1 cellular context compared by ENCODE assay signal in the genomic region with DNA sequence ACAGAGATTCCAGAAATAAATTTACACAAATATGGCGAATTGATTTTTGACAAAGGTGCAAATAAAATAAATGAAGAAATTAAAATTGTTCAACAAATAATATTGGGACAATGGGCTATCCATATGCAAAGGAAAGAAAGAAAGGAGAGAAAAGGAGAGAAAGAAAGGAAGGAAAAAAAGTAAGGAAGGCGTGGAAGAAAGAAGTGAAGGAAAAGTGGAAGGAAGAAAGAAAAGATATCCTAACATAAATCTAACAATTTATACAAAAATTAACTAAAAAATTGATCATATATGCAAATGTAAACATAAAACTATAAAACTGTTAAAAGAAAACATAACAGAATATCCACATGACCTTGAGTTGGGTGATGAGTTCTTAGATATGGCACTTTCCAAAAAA.
A peak's percentile ranks its signal among the peaks of the same experiment; 100 is the strongest.
TF ChIP-seq lines count a peak whose summit lies in the region.

No MANE protein-coding gene starts in this region.

TF ChIP-seq in K562, 482 proteins besides CTCF, POLR2A, EP300 and RAD21 (continued from another document):
- TF ChIP-seq, protein P1, sequence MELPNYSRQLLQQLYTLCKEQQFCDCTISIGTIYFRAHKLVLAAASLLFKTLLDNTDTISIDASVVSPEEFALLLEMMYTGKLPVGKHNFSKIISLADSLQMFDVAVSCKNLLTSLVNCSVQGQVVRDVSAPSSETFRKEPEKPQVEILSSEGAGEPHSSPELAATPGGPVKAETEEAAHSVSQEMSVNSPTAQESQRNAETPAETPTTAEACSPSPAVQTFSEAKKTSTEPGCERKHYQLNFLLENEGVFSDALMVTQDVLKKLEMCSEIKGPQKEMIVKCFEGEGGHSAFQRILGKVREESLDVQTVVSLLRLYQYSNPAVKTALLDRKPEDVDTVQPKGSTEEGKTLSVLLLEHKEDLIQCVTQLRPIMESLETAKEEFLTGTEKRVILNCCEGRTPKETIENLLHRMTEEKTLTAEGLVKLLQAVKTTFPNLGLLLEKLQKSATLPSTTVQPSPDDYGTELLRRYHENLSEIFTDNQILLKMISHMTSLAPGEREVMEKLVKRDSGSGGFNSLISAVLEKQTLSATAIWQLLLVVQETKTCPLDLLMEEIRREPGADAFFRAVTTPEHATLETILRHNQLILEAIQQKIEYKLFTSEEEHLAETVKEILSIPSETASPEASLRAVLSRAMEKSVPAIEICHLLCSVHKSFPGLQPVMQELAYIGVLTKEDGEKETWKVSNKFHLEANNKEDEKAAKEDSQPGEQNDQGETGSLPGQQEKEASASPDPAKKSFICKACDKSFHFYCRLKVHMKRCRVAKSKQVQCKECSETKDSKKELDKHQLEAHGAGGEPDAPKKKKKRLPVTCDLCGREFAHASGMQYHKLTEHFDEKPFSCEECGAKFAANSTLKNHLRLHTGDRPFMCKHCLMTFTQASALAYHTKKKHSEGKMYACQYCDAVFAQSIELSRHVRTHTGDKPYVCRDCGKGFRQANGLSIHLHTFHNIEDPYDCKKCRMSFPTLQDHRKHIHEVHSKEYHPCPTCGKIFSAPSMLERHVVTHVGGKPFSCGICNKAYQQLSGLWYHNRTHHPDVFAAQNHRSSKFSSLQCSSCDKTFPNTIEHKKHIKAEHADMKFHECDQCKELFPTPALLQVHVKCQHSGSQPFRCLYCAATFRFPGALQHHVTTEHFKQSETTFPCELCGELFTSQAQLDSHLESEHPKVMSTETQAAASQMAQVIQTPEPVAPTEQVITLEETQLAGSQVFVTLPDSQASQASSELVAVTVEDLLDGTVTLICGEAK (IDR thresholded peaks at IDR 0.05): peak; percentile 40; the same call in 1 of the 2 replicates
- TF ChIP-seq, protein P1 (CRISPR knock-in tag; IDR thresholded peaks at IDR 0.05): no peak
- TF ChIP-seq LARP7 (IDR thresholded peaks at IDR 0.05): peak; percentile 86; the same call in 1 of the 2 replicates
- TF ChIP-seq, protein P2, sequence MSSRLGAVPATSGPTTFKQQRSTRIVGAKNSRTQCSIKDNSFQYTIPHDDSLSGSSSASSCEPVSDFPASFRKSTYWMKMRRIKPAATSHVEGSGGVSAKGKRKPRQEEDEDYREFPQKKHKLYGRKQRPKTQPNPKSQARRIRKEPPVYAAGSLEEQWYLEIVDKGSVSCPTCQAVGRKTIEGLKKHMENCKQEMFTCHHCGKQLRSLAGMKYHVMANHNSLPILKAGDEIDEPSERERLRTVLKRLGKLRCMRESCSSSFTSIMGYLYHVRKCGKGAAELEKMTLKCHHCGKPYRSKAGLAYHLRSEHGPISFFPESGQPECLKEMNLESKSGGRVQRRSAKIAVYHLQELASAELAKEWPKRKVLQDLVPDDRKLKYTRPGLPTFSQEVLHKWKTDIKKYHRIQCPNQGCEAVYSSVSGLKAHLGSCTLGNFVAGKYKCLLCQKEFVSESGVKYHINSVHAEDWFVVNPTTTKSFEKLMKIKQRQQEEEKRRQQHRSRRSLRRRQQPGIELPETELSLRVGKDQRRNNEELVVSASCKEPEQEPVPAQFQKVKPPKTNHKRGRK (tag; IDR thresholded peaks at IDR 0.05): peak; percentile 96
- TF ChIP-seq, protein P3, sequence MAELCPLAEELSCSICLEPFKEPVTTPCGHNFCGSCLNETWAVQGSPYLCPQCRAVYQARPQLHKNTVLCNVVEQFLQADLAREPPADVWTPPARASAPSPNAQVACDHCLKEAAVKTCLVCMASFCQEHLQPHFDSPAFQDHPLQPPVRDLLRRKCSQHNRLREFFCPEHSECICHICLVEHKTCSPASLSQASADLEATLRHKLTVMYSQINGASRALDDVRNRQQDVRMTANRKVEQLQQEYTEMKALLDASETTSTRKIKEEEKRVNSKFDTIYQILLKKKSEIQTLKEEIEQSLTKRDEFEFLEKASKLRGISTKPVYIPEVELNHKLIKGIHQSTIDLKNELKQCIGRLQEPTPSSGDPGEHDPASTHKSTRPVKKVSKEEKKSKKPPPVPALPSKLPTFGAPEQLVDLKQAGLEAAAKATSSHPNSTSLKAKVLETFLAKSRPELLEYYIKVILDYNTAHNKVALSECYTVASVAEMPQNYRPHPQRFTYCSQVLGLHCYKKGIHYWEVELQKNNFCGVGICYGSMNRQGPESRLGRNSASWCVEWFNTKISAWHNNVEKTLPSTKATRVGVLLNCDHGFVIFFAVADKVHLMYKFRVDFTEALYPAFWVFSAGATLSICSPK (IDR thresholded peaks at IDR 0.05; ENCODE audit: borderline replicate concordance): 0 out of 2 replicates have a peak, but pooled peaks have one; percentile 43
- no peak for TF ChIP-seq FOXJ2 (tag; IDR thresholded peaks at IDR 0.05)
- TF ChIP-seq THRAP3 (IDR thresholded peaks at IDR 0.05; ENCODE audit: borderline replicate concordance): peak; percentile 76; the same call in 1 of the 2 replicates
- TF ChIP-seq KHSRP (IDR thresholded peaks at IDR 0.05): peak; percentile 36; the same call in 1 of the 2 replicates
- TF ChIP-seq, protein P4, sequence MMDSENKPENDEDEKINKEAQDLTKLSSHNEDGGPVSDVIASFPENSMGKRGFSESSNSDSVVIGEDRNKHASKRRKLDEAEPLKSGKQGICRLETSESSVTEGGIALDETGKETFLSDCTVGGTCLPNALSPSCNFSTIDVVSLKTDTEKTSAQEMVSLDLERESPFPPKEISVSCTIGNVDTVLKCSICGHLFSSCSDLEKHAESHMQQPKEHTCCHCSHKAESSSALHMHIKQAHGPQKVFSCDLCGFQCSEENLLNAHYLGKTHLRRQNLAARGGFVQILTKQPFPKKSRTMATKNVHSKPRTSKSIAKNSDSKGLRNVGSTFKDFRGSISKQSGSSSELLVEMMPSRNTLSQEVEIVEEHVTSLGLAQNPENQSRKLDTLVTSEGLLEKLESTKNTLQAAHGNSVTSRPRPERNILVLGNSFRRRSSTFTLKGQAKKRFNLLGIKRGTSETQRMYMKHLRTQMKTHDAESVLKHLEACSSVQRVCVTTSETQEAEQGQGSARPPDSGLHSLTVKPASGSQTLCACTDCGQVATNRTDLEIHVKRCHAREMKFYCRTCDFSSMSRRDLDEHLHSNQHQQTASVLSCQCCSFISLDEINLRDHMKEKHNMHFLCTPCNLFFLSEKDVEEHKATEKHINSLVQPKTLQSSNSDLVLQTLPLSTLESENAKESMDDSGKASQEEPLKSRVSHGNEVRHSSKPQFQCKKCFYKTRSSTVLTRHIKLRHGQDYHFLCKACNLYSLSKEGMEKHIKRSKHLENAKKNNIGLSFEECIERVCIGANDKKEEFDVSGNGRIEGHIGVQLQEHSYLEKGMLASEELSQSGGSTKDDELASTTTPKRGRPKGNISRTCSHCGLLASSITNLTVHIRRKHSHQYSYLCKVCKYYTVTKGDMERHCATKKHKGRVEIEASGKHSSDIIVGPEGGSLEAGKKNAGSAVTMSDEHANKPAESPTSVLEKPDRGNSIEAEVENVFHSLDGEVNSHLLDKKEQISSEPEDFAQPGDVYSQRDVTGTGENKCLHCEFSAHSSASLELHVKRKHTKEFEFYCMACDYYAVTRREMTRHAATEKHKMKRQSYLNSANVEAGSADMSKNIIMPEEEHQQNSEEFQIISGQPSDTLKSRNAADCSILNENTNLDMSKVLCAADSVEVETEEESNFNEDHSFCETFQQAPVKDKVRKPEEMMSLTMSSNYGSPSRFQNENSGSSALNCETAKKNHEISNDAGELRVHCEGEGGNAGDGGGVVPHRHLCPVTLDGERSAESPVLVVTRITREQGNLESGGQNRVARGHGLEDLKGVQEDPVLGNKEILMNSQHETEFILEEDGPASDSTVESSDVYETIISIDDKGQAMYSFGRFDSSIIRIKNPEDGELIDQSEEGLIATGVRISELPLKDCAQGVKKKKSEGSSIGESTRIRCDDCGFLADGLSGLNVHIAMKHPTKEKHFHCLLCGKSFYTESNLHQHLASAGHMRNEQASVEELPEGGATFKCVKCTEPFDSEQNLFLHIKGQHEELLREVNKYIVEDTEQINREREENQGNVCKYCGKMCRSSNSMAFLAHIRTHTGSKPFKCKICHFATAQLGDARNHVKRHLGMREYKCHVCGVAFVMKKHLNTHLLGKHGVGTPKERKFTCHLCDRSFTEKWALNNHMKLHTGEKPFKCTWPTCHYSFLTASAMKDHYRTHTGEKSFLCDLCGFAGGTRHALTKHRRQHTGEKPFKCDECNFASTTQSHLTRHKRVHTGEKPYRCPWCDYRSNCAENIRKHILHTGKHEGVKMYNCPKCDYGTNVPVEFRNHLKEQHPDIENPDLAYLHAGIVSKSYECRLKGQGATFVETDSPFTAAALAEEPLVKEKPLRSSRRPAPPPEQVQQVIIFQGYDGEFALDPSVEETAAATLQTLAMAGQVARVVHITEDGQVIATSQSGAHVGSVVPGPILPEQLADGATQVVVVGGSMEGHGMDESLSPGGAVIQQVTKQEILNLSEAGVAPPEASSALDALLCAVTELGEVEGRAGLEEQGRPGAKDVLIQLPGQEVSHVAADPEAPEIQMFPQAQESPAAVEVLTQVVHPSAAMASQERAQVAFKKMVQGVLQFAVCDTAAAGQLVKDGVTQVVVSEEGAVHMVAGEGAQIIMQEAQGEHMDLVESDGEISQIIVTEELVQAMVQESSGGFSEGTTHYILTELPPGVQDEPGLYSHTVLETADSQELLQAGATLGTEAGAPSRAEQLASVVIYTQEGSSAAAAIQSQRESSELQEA (IDR thresholded peaks at IDR 0.05; ENCODE audit: low read depth): 0 out of 2 replicates have a peak, but pooled peaks have one; percentile 26
- TF ChIP-seq SMARCE1 (IDR thresholded peaks at IDR 0.05): 0 out of 2 replicates have a peak, but pooled peaks have one; percentile 14
- no peak for TF ChIP-seq COPS2 (conservative IDR thresholded peaks at IDR 0.05)
- TF ChIP-seq CSDE1 (IDR thresholded peaks at IDR 0.05): 0 out of 4 replicates have a peak, but pooled peaks of 1 of the 2 experiments have one; percentile 41
- TF ChIP-seq SPI1 (IDR thresholded peaks at IDR 0.05; ENCODE audit: borderline replicate concordance, low read depth, low read length): no peak
- no peak for TF ChIP-seq KLF13 (tag; IDR thresholded peaks at IDR 0.05; ENCODE audit: borderline replicate concordance, low read depth)
- peak; percentile 57; the same call in 1 of the 2 replicates for TF ChIP-seq SMARCA5 (IDR thresholded peaks at IDR 0.05)
- TF ChIP-seq MCM7 (IDR thresholded peaks at IDR 0.05): peak in 1 of 2 experiments; percentile 41; a peak in 1 of 4 replicates
- TF ChIP-seq FOXK2 (conservative IDR thresholded peaks at IDR 0.05 in 1 of 2, IDR thresholded peaks at IDR 0.05 in 1 of 2; ENCODE audit: low read depth in 2 of 2): peak in 1 of 2 experiments; percentile 24; a peak in 1 of 4 replicates
- TF ChIP-seq MIER1 (IDR thresholded peaks at IDR 0.05; ENCODE audit: low read depth): 0 out of 2 replicates have a peak, but pooled peaks have one; percentile 36
- no peak for TF ChIP-seq PCBP1 (IDR thresholded peaks at IDR 0.05; ENCODE audit: low read depth, low read length, poor library complexity, severe bottlenecking)
- TF ChIP-seq, protein P5, sequence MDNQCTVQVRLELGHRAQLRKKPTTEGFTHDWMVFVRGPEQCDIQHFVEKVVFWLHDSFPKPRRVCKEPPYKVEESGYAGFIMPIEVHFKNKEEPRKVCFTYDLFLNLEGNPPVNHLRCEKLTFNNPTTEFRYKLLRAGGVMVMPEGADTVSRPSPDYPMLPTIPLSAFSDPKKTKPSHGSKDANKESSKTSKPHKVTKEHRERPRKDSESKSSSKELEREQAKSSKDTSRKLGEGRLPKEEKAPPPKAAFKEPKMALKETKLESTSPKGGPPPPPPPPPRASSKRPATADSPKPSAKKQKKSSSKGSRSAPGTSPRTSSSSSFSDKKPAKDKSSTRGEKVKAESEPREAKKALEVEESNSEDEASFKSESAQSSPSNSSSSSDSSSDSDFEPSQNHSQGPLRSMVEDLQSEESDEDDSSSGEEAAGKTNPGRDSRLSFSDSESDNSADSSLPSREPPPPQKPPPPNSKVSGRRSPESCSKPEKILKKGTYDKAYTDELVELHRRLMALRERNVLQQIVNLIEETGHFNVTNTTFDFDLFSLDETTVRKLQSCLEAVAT (IDR thresholded peaks at IDR 0.05): peak in 1 of 2 experiments; percentile 56; a peak in 1 of 4 replicates
